ENCODE assay signal across 8 cellular contexts in genomic region chr12:116818341-116818856, GRCh38.
DNase-seq lines count a peak whose midpoint lies in the region; ATAC-seq and TF ChIP-seq lines count a peak whose summit lies in the region.

No MANE protein-coding gene starts in this region.

- DNase-seq in CD4-positive, CD25-positive, alpha-beta regulatory T cell: peak in 2 of 3 donors; percentile 17 to 51
- DNase-seq in SJSA1 (ENCODE audit: low read depth in 1 of 2, low spot score in 2 of 2) (no peak), cerebellum (ENCODE audit: low spot score) (peak; percentile 30), left lung (no peak), substantia nigra (lab: John Stamatoyannopoulos, UW) (peak in 11 of 49 donors; percentile 2 to 45 (median 14)), COLO829 (ENCODE audit: low spot score) (no peak), NCI-H187 (lab: John Stamatoyannopoulos, UW) (no peak)

- peaks cover 0 to 2% (median 0%) of the 10 kb centered on the region in 7 donors for H3K9me3 Mint-ChIP-seq in CD4-positive, CD25-positive, alpha-beta regulatory T cell

- H3K9me3 ChIP-seq in CD4-positive, CD25-positive, alpha-beta regulatory T cell (ENCODE audit: control insufficient read depth in 2 of 2, low read length in 2 of 2): no peaks in the 10 kb centered on the region
- no peaks in the 10 kb centered on the region for H3K9me3 ChIP-seq in SJSA1 (replicated peaks)
- no peaks in the 10 kb centered on the region for H3K9me3 ChIP-seq in left lung

- TF ChIP-seq CTCF in left lung (IDR thresholded peaks at IDR 0.05): no peak

- no peaks in the 10 kb centered on the region for H3K27me3 Mint-ChIP-seq in CD4-positive, CD25-positive, alpha-beta regulatory T cell

- no peaks in the 10 kb centered on the region for H3K36me3 ChIP-seq in CD4-positive, CD25-positive, alpha-beta regulatory T cell (ENCODE audit: control insufficient read depth, insufficient read depth, low read length)
- H3K36me3 ChIP-seq in SJSA1: peaks cover 3% of the 10 kb centered on the region
- no peaks in the 10 kb centered on the region for H3K36me3 ChIP-seq in left lung

- H3K36me3 Mint-ChIP-seq in CD4-positive, CD25-positive, alpha-beta regulatory T cell: peaks cover 7% of the 10 kb centered on the region

- peak overlapping the region; percentile 95 to 99 (median 98) for H3K27ac Mint-ChIP-seq in CD4-positive, CD25-positive, alpha-beta regulatory T cell

- peak overlapping the region; percentile 95 to 97 (median 96) for H3K4me3 Mint-ChIP-seq in CD4-positive, CD25-positive, alpha-beta regulatory T cell

- peaks cover 16% of the 10 kb centered on the region for H3K4me1 ChIP-seq in CD4-positive, CD25-positive, alpha-beta regulatory T cell (ENCODE audit: control insufficient read depth, insufficient read depth, low read length, poor library complexity, severe bottlenecking)
- H3K4me1 ChIP-seq in SJSA1 (replicated peaks): peaks cover 8% of the 10 kb centered on the region
- peaks cover 0 to 13% of the 10 kb centered on the region in 2 donors for H3K4me1 ChIP-seq in left lung

- intact Hi-C loops in left lung (cut with DNase I): no loop called here

- H3K27ac ChIP-seq in CD4-positive, CD25-positive, alpha-beta regulatory T cell (ENCODE audit: insufficient read depth, low read length, poor library complexity, severe bottlenecking): peak overlapping the region; percentile 90
- H3K27ac ChIP-seq in SJSA1 (peak overlapping the region; percentile 89), left lung (peak overlapping the region; percentile 90 to 92), substantia nigra (ENCODE audit: low read depth, low read length, poor library complexity, severe bottlenecking) (peak overlapping the region; percentile 93)

- ATAC-seq in CD4-positive, CD25-positive, alpha-beta regulatory T cell (ENCODE audit: low read depth in 2 of 2): no peak
- ATAC-seq in GM21619 (IDR thresholded peaks at IDR 0.05; ENCODE audit: unreplicated experiment): peak; percentile 15
- peak; percentile 8 for ATAC-seq in left lung

- no peaks in the 10 kb centered on the region for H3K27me3 ChIP-seq in CD4-positive, CD25-positive, alpha-beta regulatory T cell (ENCODE audit: control insufficient read depth, insufficient read depth, low read length)
- H3K27me3 ChIP-seq in SJSA1 (replicated peaks) (no peaks in the 10 kb centered on the region), left lung (no peaks in the 10 kb centered on the region)

- H3K4me1 Mint-ChIP-seq in CD4-positive, CD25-positive, alpha-beta regulatory T cell: peaks cover 9 to 24% (median 15%) of the 10 kb centered on the region in 4 donors

- H3K4me3 ChIP-seq in CD4-positive, CD25-positive, alpha-beta regulatory T cell (ENCODE audit: low read depth, low read length): peak overlapping the region; percentile 90
- H3K4me3 ChIP-seq in SJSA1 (peak overlapping the region; percentile 75), left lung (peak overlapping the region; percentile 54 to 67)

Comparison
In these comparisons a context has a peak if more than half of its experiments do, and no peak if none do; other contexts are left out.
1. ATAC-seq: peak in GM21619 (single experiment) and left lung (single experiment); none in CD4-positive, CD25-positive, alpha-beta regulatory T cell (0 of 2).
2. DNase-seq: peak in CD4-positive, CD25-positive, alpha-beta regulatory T cell (2 of 3) and cerebellum (single experiment); none in SJSA1 (0 of 2), left lung (0 of 2), COLO829 (single experiment) and NCI-H187 (0 of 2).
3. Peak in every context shown above with its lines, with median percentiles within 50 percentile points of each other: H3K27ac ChIP-seq and H3K4me3 ChIP-seq.